ENCODE assay signal across 28 cellular contexts in genomic region chr2:205094031-205094430, GRCh38.
"Had no signal": no experiment of that assay in that cellular context is flagged by ENCODE, and none has a peak within 500 bp of the region (broad histone marks: within the 10 kb centered on the region; RNA-seq: fewer than 3 reads in every experiment).

No MANE protein-coding gene starts in this region.

- H3K4me3 ChIP-seq: stomach, suprapubic skin, testis, thoracic aorta, thyroid gland, tibial artery, tibial nerve, transverse colon, upper lobe of left lung, upper lobe of right lung, uterus, vagina had no signal

- H3K9me3 ChIP-seq: stomach, suprapubic skin, testis, thoracic aorta, thyroid gland, tibial artery, tibial nerve, transverse colon, upper lobe of left lung, upper lobe of right lung, uterus, vagina had no signal

- H3K4me1 Mint-ChIP-seq: stimulated activated effector memory CD8-positive, alpha-beta T cell treated with anti-CD3 and anti-CD28 coated beads, Interleukin-12 subunit alpha, Interleukin-12 subunit beta, amount 100 ng/mL, for 72 hours; stimulated activated memory B cell treated with anti-CD40 and anti-IgM and Interleukin-4, amounts not matched to agents 10 μg/mL and 1 μg/mL and 100 μg/mL, for 72 hours; stimulated activated naive B cell treated with anti-CD40 and anti-IgM and Interleukin-4, amounts not matched to agents 10 μg/mL and 1 μg/mL and 100 μg/mL, for 72 hours had no signal

- H3K9me3 Mint-ChIP-seq: stimulated activated memory B cell treated with anti-CD40 and anti-IgM and Interleukin-4, amounts not matched to agents 10 μg/mL and 1 μg/mL and 100 μg/mL, for 72 hours; stimulated activated naive CD8-positive, alpha-beta T cell treated with anti-CD3 and anti-CD28 coated beads, Interleukin-15, amount 100 ng/mL, for 72 hours; stimulated activated naive CD8-positive, alpha-beta T cell treated with anti-CD3 and anti-CD28 coated beads, Interleukin-15, Interleukin-2, amounts not matched to agents 100 ng/mL and 50 ng/mL, for 24 hours had no signal

- H3K27ac ChIP-seq: stomach, suprapubic skin, testis, thoracic aorta, thyroid gland, tibial artery, tibial nerve, transverse colon, upper lobe of left lung, upper lobe of right lung, uterus, vagina had no signal

- H3K27me3 Mint-ChIP-seq: stimulated activated memory B cell treated with anti-CD40 and anti-IgM and Interleukin-4, amounts not matched to agents 10 μg/mL and 1 μg/mL and 100 μg/mL, for 72 hours; stimulated activated naive B cell treated with anti-CD40 and anti-IgM and Interleukin-4, amounts not matched to agents 10 μg/mL and 1 μg/mL and 100 μg/mL, for 72 hours; stimulated activated naive CD8-positive, alpha-beta T cell treated with anti-CD3 and anti-CD28 coated beads, Interleukin-15, amount 100 ng/mL, for 72 hours; stimulated activated naive CD8-positive, alpha-beta T cell treated with anti-CD3 and anti-CD28 coated beads, Interleukin-15, Interleukin-2, amounts not matched to agents 100 ng/mL and 50 ng/mL, for 24 hours; type B pancreatic cell had no signal

- DNase-seq: stimulated activated CD4-positive, alpha-beta T cell treated with anti-CD3 and anti-CD28 coated beads, Interleukin-2, amount 100 ng/mL, for 48 hours; stimulated activated CD4-positive, alpha-beta T cell treated with anti-CD3 and anti-CD28 coated beads, Interleukin-4, amount 100 ng/mL, for 1 hour; stimulated activated CD4-positive, alpha-beta T cell treated with anti-CD3 and anti-CD28 coated beads, Interleukin-4, amount 100 ng/mL, for 24 hours; stimulated activated CD4-positive, alpha-beta T cell treated with anti-CD3 and anti-CD28 coated beads, Interleukin-4, amount 100 ng/mL, for 4 hours; stimulated activated CD8-positive, alpha-beta memory T cell treated with anti-CD3 and anti-CD28 coated beads, Interleukin-4, amount 100 ng/mL, for 48 hours; stimulated activated naive B cell treated with anti-CD40 and anti-IgM and Interleukin-4, amounts not matched to agents 10 μg/mL and 1 μg/mL and 100 μg/mL, for 72 hours; stimulated activated naive CD4-positive, alpha-beta T cell; stimulated activated naive CD4-positive, alpha-beta T cell treated with Interleukin-2 at 50 U/mL for 16 hours; stimulated activated naive CD8-positive, alpha-beta T cell treated with anti-CD3 and anti-CD28 coated beads, Interleukin-15, amount 100 ng/mL, for 72 hours; stimulated activated naive CD8-positive, alpha-beta T cell treated with anti-CD3 and anti-CD28 coated beads, Interleukin-15, Interleukin-2, amounts not matched to agents 100 U/mL and 50 U/mL, for 24 hours; stomach; substantia nigra; testis; thyroid gland; tibial artery; transverse colon; trophoblast cell; upper lobe of left lung; upper lobe of right lung; uterus had no signal

- ATAC-seq: stimulated activated effector memory CD8-positive, alpha-beta T cell treated with anti-CD3 and anti-CD28 coated beads, Interleukin-12 subunit alpha, Interleukin-12 subunit beta, amount 100 ng/mL, for 72 hours; stimulated activated memory B cell treated with anti-CD40 and anti-IgM and Interleukin-4, amounts not matched to agents 10 μg/mL and 1 μg/mL and 100 μg/mL, for 72 hours; stimulated activated naive B cell treated with anti-CD40 and anti-IgM and Interleukin-4, amounts not matched to agents 10 μg/mL and 1 μg/mL and 100 μg/mL, for 72 hours; stimulated activated naive CD8-positive, alpha-beta T cell treated with anti-CD3 and anti-CD28 coated beads, Interleukin-15, amount 100 ng/mL, for 72 hours; stimulated activated naive CD8-positive, alpha-beta T cell treated with anti-CD3 and anti-CD28 coated beads, Interleukin-15, Interleukin-2, amounts not matched to agents 100 U/mL and 50 U/mL, for 24 hours; upper lobe of right lung had no signal

- H3K4me3 Mint-ChIP-seq: stimulated activated effector memory CD8-positive, alpha-beta T cell treated with anti-CD3 and anti-CD28 coated beads, Interleukin-12 subunit alpha, Interleukin-12 subunit beta, amount 100 ng/mL, for 72 hours; stimulated activated memory B cell treated with anti-CD40 and anti-IgM and Interleukin-4, amounts not matched to agents 10 μg/mL and 1 μg/mL and 100 μg/mL, for 72 hours; stimulated activated naive B cell treated with anti-CD40 and anti-IgM and Interleukin-4, amounts not matched to agents 10 μg/mL and 1 μg/mL and 100 μg/mL, for 72 hours; stimulated activated naive CD8-positive, alpha-beta T cell treated with anti-CD3 and anti-CD28 coated beads, Interleukin-15, amount 100 ng/mL, for 72 hours; stimulated activated naive CD8-positive, alpha-beta T cell treated with anti-CD3 and anti-CD28 coated beads, Interleukin-15, Interleukin-2, amounts not matched to agents 100 ng/mL and 50 ng/mL, for 24 hours; type B pancreatic cell had no signal

- H3K36me3 Mint-ChIP-seq: stimulated activated effector memory CD8-positive, alpha-beta T cell treated with anti-CD3 and anti-CD28 coated beads, Interleukin-12 subunit alpha, Interleukin-12 subunit beta, amount 100 ng/mL, for 72 hours; stimulated activated memory B cell treated with anti-CD40 and anti-IgM and Interleukin-4, amounts not matched to agents 10 μg/mL and 1 μg/mL and 100 μg/mL, for 72 hours; stimulated activated naive B cell treated with anti-CD40 and anti-IgM and Interleukin-4, amounts not matched to agents 10 μg/mL and 1 μg/mL and 100 μg/mL, for 72 hours; type B pancreatic cell had no signal

- H3K27ac Mint-ChIP-seq: stimulated activated effector memory CD8-positive, alpha-beta T cell treated with anti-CD3 and anti-CD28 coated beads, Interleukin-12 subunit alpha, Interleukin-12 subunit beta, amount 100 ng/mL, for 72 hours; stimulated activated memory B cell treated with anti-CD40 and anti-IgM and Interleukin-4, amounts not matched to agents 10 μg/mL and 1 μg/mL and 100 μg/mL, for 72 hours; stimulated activated naive B cell treated with anti-CD40 and anti-IgM and Interleukin-4, amounts not matched to agents 10 μg/mL and 1 μg/mL and 100 μg/mL, for 72 hours; stimulated activated naive CD8-positive, alpha-beta T cell treated with anti-CD3 and anti-CD28 coated beads, Interleukin-15, amount 100 ng/mL, for 72 hours; stimulated activated naive CD8-positive, alpha-beta T cell treated with anti-CD3 and anti-CD28 coated beads, Interleukin-15, Interleukin-2, amounts not matched to agents 100 ng/mL and 50 ng/mL, for 24 hours; type B pancreatic cell had no signal

- H3K36me3 ChIP-seq: stomach, suprapubic skin, thoracic aorta, thyroid gland, tibial artery, tibial nerve, transverse colon, upper lobe of left lung, upper lobe of right lung, uterus, vagina had no signal

- H3K4me1 ChIP-seq: suprapubic skin, testis, tibial artery, tibial nerve, transverse colon, upper lobe of left lung, uterus, vagina had no signal
